ENCODE assay signal across 24 cellular contexts in the genomic region with DNA sequence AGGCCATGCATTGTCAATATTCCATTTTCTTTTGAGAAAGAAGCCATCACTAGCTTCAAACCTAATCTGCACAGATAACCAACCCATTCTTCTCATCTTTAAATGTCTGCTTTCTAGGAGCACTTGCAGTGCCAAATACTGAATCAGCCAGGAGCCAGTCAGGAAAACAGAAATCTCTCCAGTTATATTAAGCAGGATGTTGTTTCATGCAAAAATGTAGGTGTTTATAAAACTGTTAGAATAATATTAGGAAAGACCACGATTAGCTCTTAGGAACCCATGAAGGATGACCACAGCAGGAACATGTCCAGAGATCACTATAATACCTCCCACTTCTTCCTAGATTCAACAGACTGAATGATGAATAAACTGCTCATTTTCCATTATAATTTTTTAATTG.
DNase-seq lines count a peak whose midpoint lies in the region; ATAC-seq and TF ChIP-seq lines count a peak whose summit lies in the region.
"Had no signal": no experiment of that assay in that cellular context is flagged by ENCODE, and none has a peak within 500 bp of the region (broad histone marks: within the 10 kb centered on the region; RNA-seq: fewer than 3 reads in every experiment).

No MANE protein-coding gene starts in this region.

- no TSS peak for BruUV-seq in IMR-90 (replicated peaks; lab: Mats Ljungman, UMichigan)

- ATAC-seq in IMR-90 (ENCODE audit: low read depth), result peak; percentile 46
- ATAC-seq in HG02973 (IDR thresholded peaks at IDR 0.05; ENCODE audit: unreplicated experiment), result no peak
- ATAC-seq: A549, GM12878 had no signal

- H3K56ac ChIP-seq in IMR-90 (ENCODE audit: extremely low read depth, insufficient read depth, low read length), result no peak overlapping the region

- no peak overlapping the region for H2BK120ac ChIP-seq in IMR-90 (ENCODE audit: low read depth, low read length)

- dilution Hi-C loops in IMR-90 (cut with HindIII; ENCODE audit: low sequenced_read_pairs, unreplicated experiment), result no loop called here

- no peak overlapping the region for H4K5ac ChIP-seq in IMR-90 (ENCODE audit: low read depth, low read length)

- no peaks in the 10 kb centered on the region for H4K20me1 ChIP-seq in IMR-90 (ENCODE audit: insufficient read depth, low read length)
- H4K20me1 ChIP-seq: BLaER1 treated with 17β-estradiol and CSF1 and Interleukin-3, amounts not matched to agents 10 nM and 100 nM had no signal

- TF ChIP-seq POLR2A in IMR-90 (IDR thresholded peaks at IDR 0.05; ENCODE audit: low read depth, low read length) (no peak), adrenal gland (IDR thresholded peaks at IDR 0.05) (no peak)

- H3K27ac ChIP-seq in IMR-90 (ENCODE audit: insufficient read depth, low read length) (no peak overlapping the region), adrenal gland (no peak overlapping the region)
- H3K27ac ChIP-seq: A549; BLaER1 treated with 17β-estradiol and CSF1 and Interleukin-3, amounts not matched to agents 10 nM and 100 nM had no signal

- H3K36me3 ChIP-seq in IMR-90 (ENCODE audit: control insufficient read depth, insufficient read depth, low read length) (no peaks in the 10 kb centered on the region), adrenal gland (replicated peaks in 1 of 2) (no peaks in the 10 kb centered on the region)
- H3K36me3 ChIP-seq: BE2C; BLaER1 treated with 17β-estradiol and CSF1 and Interleukin-3, amounts not matched to agents 10 nM and 100 nM; HAP-1 had no signal

- no peak overlapping the region for H3K4me3 ChIP-seq in IMR-90 (ENCODE audit: insufficient read depth, low read depth, low read length)
- no peak overlapping the region for H3K4me3 ChIP-seq in fibroblast of villous mesenchyme (ENCODE audit: low read depth, low read length)
- no peak overlapping the region for H3K4me3 ChIP-seq in adrenal gland
- H3K4me3 ChIP-seq: A549; BLaER1 treated with 17β-estradiol and CSF1 and Interleukin-3, amounts not matched to agents 10 nM and 100 nM; GM12878; HAP-1 had no signal

- no peak overlapping the region for H3K9ac ChIP-seq in IMR-90 (ENCODE audit: low read depth, low read length)
- H3K9ac ChIP-seq: BLaER1 treated with 17β-estradiol and CSF1 and Interleukin-3, amounts not matched to agents 10 nM and 100 nM had no signal

- H3K4me1 Mint-ChIP-seq in chondrocyte (ENCODE audit: low read depth) (peaks cover 62% of the 10 kb centered on the region), nephron progenitor cell (peaks cover 11% of the 10 kb centered on the region)
- H3K4me1 Mint-ChIP-seq: CD14-positive monocyte; CD8-positive, alpha-beta memory T cell had no signal

- no peak overlapping the region for H3K18ac ChIP-seq in IMR-90 (ENCODE audit: low read depth, low read length)

- no peak overlapping the region for H3K4me3 Mint-ChIP-seq in chondrocyte (ENCODE audit: unreplicated experiment)
- no peak overlapping the region for H3K4me3 Mint-ChIP-seq in nephron progenitor cell
- H3K4me3 Mint-ChIP-seq: CD14-positive monocyte; CD4-positive, alpha-beta T cell; CD8-positive, alpha-beta memory T cell; HFFc6 had no signal

- H3K27ac Mint-ChIP-seq in chondrocyte (ENCODE audit: unreplicated experiment) (peak overlapping the region; percentile 24), nephron progenitor cell (no peak overlapping the region)
- H3K27ac Mint-ChIP-seq: CD14-positive monocyte; CD4-positive, alpha-beta T cell; CD8-positive, alpha-beta memory T cell; HFFc6 had no signal

- peak; percentile 63 for DNase-seq in IMR-90
- no peak for DNase-seq in chondrocyte (ENCODE audit: low spot score)
- DNase-seq in fibroblast of villous mesenchyme (ENCODE audit: low read depth), result peak; percentile 34
- DNase-seq in nephron progenitor cell, result no peak
- DNase-seq in kidney tubule cell (ENCODE audit: low spot score), result no peak
- DNase-seq in adrenal gland, result no peak
- DNase-seq: 8988T; ACHN; AML-193; BE2C; CD4-positive, alpha-beta T cell; CD8-positive, alpha-beta memory T cell; DMS 273 treated with DMSO at 0.1 percent for 48 hours; DMS79; EL; GDM1; GOT3; HFFc6 had no signal

- H3K14ac ChIP-seq in IMR-90 (replicated peaks; ENCODE audit: low read depth, low read length), result no peak overlapping the region

- WGBS in IMR-90 (ENCODE audit: extremely low coverage in 2 of 2, insufficient read length in 1 of 2), 2 experiments, result no CpG with 5 or more reads among the region's 1 CpG
- 43 to 68% (median 58%) methylated on average over 1 of the region's 1 CpG for WGBS in adrenal gland, 4 donors

- H3K4me2 ChIP-seq in IMR-90 (ENCODE audit: low read depth, low read length), result no peak overlapping the region
- H3K4me2 ChIP-seq: A549; BLaER1 treated with 17β-estradiol and CSF1 and Interleukin-3, amounts not matched to agents 10 nM and 100 nM had no signal

- H3K27me3 ChIP-seq in IMR-90 (ENCODE audit: control insufficient read depth, insufficient read depth, low read length), result no peaks in the 10 kb centered on the region
- H3K27me3 ChIP-seq in adrenal gland, result no peaks in the 10 kb centered on the region
- H3K27me3 ChIP-seq: BLaER1 treated with 17β-estradiol and CSF1 and Interleukin-3, amounts not matched to agents 10 nM and 100 nM had no signal

- H3K4ac ChIP-seq in IMR-90 (ENCODE audit: low read depth, low read length), result no peak overlapping the region

- no peaks in the 10 kb centered on the region for H3K79me1 ChIP-seq in IMR-90 (ENCODE audit: low read depth in 1 of 2, low read length in 2 of 2)

- H4K8ac ChIP-seq in IMR-90 (ENCODE audit: low read depth in 2 of 2, low read length in 2 of 2), result no peak overlapping the region

- no peak for TF ChIP-seq RAD21 in IMR-90 (IDR thresholded peaks at IDR 0.05; ENCODE audit: low read length)

- H2AK5ac ChIP-seq in IMR-90 (ENCODE audit: low read depth, low read length), result no peak overlapping the region

- H3K27me3 Mint-ChIP-seq in chondrocyte (ENCODE audit: low read depth), result no peaks in the 10 kb centered on the region
- peaks cover 5% of the 10 kb centered on the region for H3K27me3 Mint-ChIP-seq in nephron progenitor cell (ENCODE audit: low read depth, poor library complexity)
- H3K27me3 Mint-ChIP-seq: CD4-positive, alpha-beta T cell had no signal

- TF ChIP-seq CTCF in IMR-90 (conservative IDR thresholded peaks at IDR 0.05; ENCODE audit: low read depth, low read length) (no peak), chondrocyte (IDR thresholded peaks at IDR 0.05) (no peak), fibroblast of villous mesenchyme (IDR thresholded peaks at IDR 0.05; ENCODE audit: insufficient read depth, low read depth, low read length) (no peak), nephron progenitor cell (IDR thresholded peaks at IDR 0.05) (no peak), adrenal gland (IDR thresholded peaks at IDR 0.05) (no peak)

- H3K9me3 ChIP-seq in IMR-90 (ENCODE audit: control insufficient read depth, insufficient read depth, low read length) (no peaks in the 10 kb centered on the region), adrenal gland (replicated peaks in 1 of 3) (no peaks in the 10 kb centered on the region)
- H3K9me3 ChIP-seq: A549; BE2C; BLaER1 treated with 17β-estradiol and CSF1 and Interleukin-3, amounts not matched to agents 10 nM and 100 nM; HAP-1 had no signal

- H2BK15ac ChIP-seq in IMR-90 (ENCODE audit: low read depth, low read length), result no peak overlapping the region

- POLR2A ChIA-PET in IMR-90 (lab: Charles Lee; ENCODE audit: unreplicated experiment), result no interaction called here

- CTCF ChIA-PET in IMR-90 (lab: Yijun Ruan, JAX), result no interaction called here

- H3K36me3 Mint-ChIP-seq in chondrocyte (ENCODE audit: low read depth), result peaks cover 3% of the 10 kb centered on the region
- no peaks in the 10 kb centered on the region for H3K36me3 Mint-ChIP-seq in nephron progenitor cell (ENCODE audit: low read depth)
- H3K36me3 Mint-ChIP-seq: CD14-positive monocyte; CD8-positive, alpha-beta memory T cell had no signal

- in situ Hi-C loops in IMR-90 (cut with MboI; ENCODE audit: low sequenced_read_pairs), result no loop called here

- no peak overlapping the region for H3K23ac ChIP-seq in IMR-90 (ENCODE audit: low read depth, low read length)

- intact Hi-C loops in IMR-90 (cut with micrococcal nuclease), result no loop called here
- intact Hi-C loops in adrenal gland (cut with DNase I), result no loop called here

- H3K4me1 ChIP-seq in IMR-90 (ENCODE audit: control insufficient read depth, insufficient read depth, low read length), result peaks cover 19% of the 10 kb centered on the region
- H3K4me1 ChIP-seq in adrenal gland (replicated peaks in 1 of 2), result no peaks in the 10 kb centered on the region
- H3K4me1 ChIP-seq: BE2C; BLaER1 treated with 17β-estradiol and CSF1 and Interleukin-3, amounts not matched to agents 10 nM and 100 nM; HAP-1 had no signal

- no peak overlapping the region for H2AFZ ChIP-seq in IMR-90 (replicated peaks; ENCODE audit: low read length, poor library complexity)

- H4K91ac ChIP-seq in IMR-90 (ENCODE audit: insufficient read depth, low read depth, low read length), result no peak overlapping the region

- no peak overlapping the region for H2AK9ac ChIP-seq in IMR-90 (replicated peaks; ENCODE audit: low read depth, low read length, poor library complexity)

- H2BK5ac ChIP-seq in IMR-90 (ENCODE audit: low read depth, low read length, poor library complexity, severe bottlenecking), result no peak overlapping the region

- peaks cover 2% of the 10 kb centered on the region for H3K9me3 Mint-ChIP-seq in chondrocyte (ENCODE audit: low read depth)
- H3K9me3 Mint-ChIP-seq in nephron progenitor cell, result no peaks in the 10 kb centered on the region
- H3K9me3 Mint-ChIP-seq: CD4-positive, alpha-beta T cell; CD8-positive, alpha-beta memory T cell had no signal

- H2BK20ac ChIP-seq in IMR-90 (ENCODE audit: low read depth, low read length), result no peak overlapping the region

- peaks cover 3% of the 10 kb centered on the region for H3K9me1 ChIP-seq in IMR-90 (ENCODE audit: insufficient read depth, low read length)

TF ChIP-seq in IMR-90, 13 proteins besides CTCF, POLR2A, EP300 and RAD21 (continues in another document):
- TF ChIP-seq MXI1 (IDR thresholded peaks at IDR 0.05; ENCODE audit: borderline replicate concordance, low read depth, low read length) (no peak), BHLHE40 (IDR thresholded peaks at IDR 0.05; ENCODE audit: low read depth, low read length) (no peak), RCOR1 (IDR thresholded peaks at IDR 0.05; ENCODE audit: insufficient replicate concordance, low read length) (no peak), MAFK (IDR thresholded peaks at IDR 0.05; ENCODE audit: low read depth, low read length) (no peak)
- TF ChIP-seq, protein P1, sequence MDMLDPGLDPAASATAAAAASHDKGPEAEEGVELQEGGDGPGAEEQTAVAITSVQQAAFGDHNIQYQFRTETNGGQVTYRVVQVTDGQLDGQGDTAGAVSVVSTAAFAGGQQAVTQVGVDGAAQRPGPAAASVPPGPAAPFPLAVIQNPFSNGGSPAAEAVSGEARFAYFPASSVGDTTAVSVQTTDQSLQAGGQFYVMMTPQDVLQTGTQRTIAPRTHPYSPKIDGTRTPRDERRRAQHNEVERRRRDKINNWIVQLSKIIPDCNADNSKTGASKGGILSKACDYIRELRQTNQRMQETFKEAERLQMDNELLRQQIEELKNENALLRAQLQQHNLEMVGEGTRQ (IDR thresholded peaks at IDR 0.05; ENCODE audit: low read depth, low read length), result no peak

Comparison
In these comparisons a context has a peak if more than half of its experiments do, and no peak if none do; other contexts are left out.
1. DNase-seq: peak in IMR-90 (single experiment) and fibroblast of villous mesenchyme (single experiment); none in chondrocyte (single experiment), nephron progenitor cell (single experiment), kidney tubule cell (single experiment) and adrenal gland (0 of 7).